ENCODE assay signal across 11 cellular contexts in genomic region chr2:181309576-181309975, GRCh38.
DNase-seq lines count a peak whose midpoint lies in the region; ATAC-seq and TF ChIP-seq lines count a peak whose summit lies in the region.
"Had no signal": no experiment of that assay in that cellular context is flagged by ENCODE, and none has a peak within 500 bp of the region (broad histone marks: within the 10 kb centered on the region; RNA-seq: fewer than 3 reads in every experiment).

No MANE protein-coding gene starts in this region.

- H3K9me3 Mint-ChIP-seq in activated T-helper 1 cell treated with anti-CD3 and anti-CD28 coated beads, Interleukin-12 subunit alpha, Interleukin-12 subunit beta, Interleukin-2, Interleukin-4 antibody, amounts not matched to agents 30 ng/mL and 10 ng/mL and 1 ng/mL, durations not matched to agents 14 hours and 24 hours and 36 hours, result no peaks in the 10 kb centered on the region
- H3K9me3 Mint-ChIP-seq in endothelial cell (ENCODE audit: unreplicated experiment), result no peaks in the 10 kb centered on the region

- H3K27ac ChIP-seq in neutrophil, result peak overlapping the region; percentile 80
- H3K27ac ChIP-seq: SJSA1 had no signal

- H3K4me3 Mint-ChIP-seq in activated T-helper 1 cell treated with anti-CD3 and anti-CD28 coated beads, Interleukin-12 subunit alpha, Interleukin-12 subunit beta, Interleukin-2, Interleukin-4 antibody, amounts not matched to agents 30 ng/mL and 10 ng/mL and 1 ng/mL, durations not matched to agents 14 hours and 24 hours and 36 hours, result peak overlapping the region; percentile 84
- no peak overlapping the region for H3K4me3 Mint-ChIP-seq in endothelial cell (ENCODE audit: unreplicated experiment)

- H3K36me3 ChIP-seq in neutrophil, result no peaks in the 10 kb centered on the region
- H3K36me3 ChIP-seq: esophagus muscularis mucosa, SJSA1 had no signal

- intact Hi-C loops in activated T-helper 1 cell treated with anti-CD3 and anti-CD28 coated beads, Interleukin-12 subunit alpha, Interleukin-12 subunit beta, Interleukin-2, Interleukin-4 antibody, amounts not matched to agents 30 ng/mL and 10 ng/mL and 1 ng/mL, durations not matched to agents 14 hours and 24 hours and 36 hours (cut with micrococcal nuclease), result loop anchor here (5.0 to 10.0 kb wide), 3 partner anchors 132 to 485 kb away; no protein-coding TSS in a partner anchor

- H3K4me3 ChIP-seq in neutrophil (ENCODE audit: low read depth in 1 of 2, low read length in 1 of 2), result peak overlapping the region; percentile 16 to 48
- H3K4me3 ChIP-seq: esophagus muscularis mucosa, SJSA1 had no signal

- peak overlapping the region; percentile 74 for H3K27ac Mint-ChIP-seq in activated T-helper 1 cell treated with anti-CD3 and anti-CD28 coated beads, Interleukin-12 subunit alpha, Interleukin-12 subunit beta, Interleukin-2, Interleukin-4 antibody, amounts not matched to agents 30 ng/mL and 10 ng/mL and 1 ng/mL, durations not matched to agents 14 hours and 24 hours and 36 hours
- no peak overlapping the region for H3K27ac Mint-ChIP-seq in endothelial cell (ENCODE audit: unreplicated experiment)

- TF ChIP-seq CTCF in neutrophil (IDR thresholded peaks at IDR 0.05) (no peak), endothelial cell (IDR thresholded peaks at IDR 0.05; ENCODE audit: unreplicated experiment) (no peak)

- H3K27me3 Mint-ChIP-seq in activated T-helper 1 cell treated with anti-CD3 and anti-CD28 coated beads, Interleukin-12 subunit alpha, Interleukin-12 subunit beta, Interleukin-2, Interleukin-4 antibody, amounts not matched to agents 30 ng/mL and 10 ng/mL and 1 ng/mL, durations not matched to agents 14 hours and 24 hours and 36 hours (ENCODE audit: insufficient read depth), result no peaks in the 10 kb centered on the region
- peaks cover 2% of the 10 kb centered on the region for H3K27me3 Mint-ChIP-seq in endothelial cell (ENCODE audit: unreplicated experiment)

- H3K9me3 ChIP-seq in neutrophil, result no peaks in the 10 kb centered on the region
- H3K9me3 ChIP-seq: esophagus muscularis mucosa, SJSA1 had no signal

- H3K27me3 ChIP-seq in neutrophil, result no peaks in the 10 kb centered on the region
- H3K27me3 ChIP-seq: esophagus muscularis mucosa, SJSA1 had no signal

- H3K4me1 ChIP-seq in neutrophil (ENCODE audit: control insufficient read depth in 1 of 2, insufficient read depth in 1 of 2, low read depth in 1 of 2, low read length in 1 of 2), result peaks cover 70 to 72% of the 10 kb centered on the region in 2 experiments

- no peak for ATAC-seq in GM18873 (IDR thresholded peaks at IDR 0.05; ENCODE audit: low FRiP score, unreplicated experiment)

- H3K36me3 Mint-ChIP-seq in activated T-helper 1 cell treated with anti-CD3 and anti-CD28 coated beads, Interleukin-12 subunit alpha, Interleukin-12 subunit beta, Interleukin-2, Interleukin-4 antibody, amounts not matched to agents 30 ng/mL and 10 ng/mL and 1 ng/mL, durations not matched to agents 14 hours and 24 hours and 36 hours (ENCODE audit: low read depth), result no peaks in the 10 kb centered on the region
- H3K36me3 Mint-ChIP-seq in endothelial cell (ENCODE audit: low read depth, unreplicated experiment), result no peaks in the 10 kb centered on the region

- DNase-seq in GF-D8 (lab: John Stamatoyannopoulos, UW) (peak; percentile 52), Kasumi-1 (lab: John Stamatoyannopoulos, UW) (peak; percentile 36 to 52), NCI-H128 (lab: John Stamatoyannopoulos, UW; ENCODE audit: unreplicated experiment) (no peak), endothelial cell (ENCODE audit: low spot score) (no peak)
- DNase-seq in activated T-helper 1 cell treated with anti-CD3 and anti-CD28 coated beads, Interleukin-12 subunit alpha, Interleukin-12 subunit beta, Interleukin-2, Interleukin-4 antibody, amounts not matched to agents 30 ng/mL and 10 ng/mL and 1 ng/mL, durations not matched to agents 14 hours and 24 hours and 36 hours (ENCODE audit: low spot score), result no peak
- DNase-seq: NCI-H226; stimulated activated CD4-positive, alpha-beta T cell treated with anti-CD3 and anti-CD28 coated beads, Interleukin-2, amount 100 ng/mL, for 48 hours had no signal

- H3K4me1 Mint-ChIP-seq in activated T-helper 1 cell treated with anti-CD3 and anti-CD28 coated beads, Interleukin-12 subunit alpha, Interleukin-12 subunit beta, Interleukin-2, Interleukin-4 antibody, amounts not matched to agents 30 ng/mL and 10 ng/mL and 1 ng/mL, durations not matched to agents 14 hours and 24 hours and 36 hours (ENCODE audit: low read depth), result peaks cover 85% of the 10 kb centered on the region
- H3K4me1 Mint-ChIP-seq in endothelial cell (ENCODE audit: unreplicated experiment), result peaks cover 3% of the 10 kb centered on the region

Comparison
In these comparisons a context has a peak if more than half of its experiments do, and no peak if none do; other contexts are left out.
1. DNase-seq: peak in GF-D8 (single experiment) and Kasumi-1 (2 of 2); none in activated T-helper 1 cell treated with anti-CD3 and anti-CD28 coated beads, Interleukin-12 subunit alpha, Interleukin-12 subunit beta, Interleukin-2, Interleukin-4 antibody, amounts not matched to agents 30 ng/mL and 10 ng/mL and 1 ng/mL, durations not matched to agents 14 hours and 24 hours and 36 hours (single experiment), NCI-H128 (single experiment) and endothelial cell (single experiment).